ENCODE assay signal across 1 cellular context in the genomic region with DNA sequence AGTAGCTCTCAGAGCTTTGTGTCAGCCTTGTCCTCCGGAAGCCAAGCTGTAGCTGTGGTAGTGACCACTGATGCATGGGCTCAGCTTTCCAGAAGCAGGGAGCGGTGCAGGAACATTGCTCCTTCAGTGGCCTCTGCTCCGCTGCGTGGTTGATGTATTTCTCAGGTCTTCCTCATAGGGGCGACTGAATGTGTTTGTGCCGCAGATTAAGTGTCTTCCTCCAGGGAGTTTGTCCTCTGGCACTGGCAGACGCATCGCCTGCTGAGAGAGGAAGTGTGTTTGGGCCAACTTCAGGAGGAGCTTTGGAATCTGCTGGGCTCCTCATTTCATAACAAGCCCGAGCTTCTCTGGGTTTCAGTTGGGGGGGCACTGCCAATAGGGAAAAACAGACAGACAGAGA.
TF ChIP-seq lines count a peak whose summit lies in the region.

No MANE protein-coding gene starts in this region.

TF ChIP-seq in GM23338, 12 proteins besides CTCF, POLR2A, EP300 and RAD21 (continued from another document):
- TF ChIP-seq, protein P1, sequence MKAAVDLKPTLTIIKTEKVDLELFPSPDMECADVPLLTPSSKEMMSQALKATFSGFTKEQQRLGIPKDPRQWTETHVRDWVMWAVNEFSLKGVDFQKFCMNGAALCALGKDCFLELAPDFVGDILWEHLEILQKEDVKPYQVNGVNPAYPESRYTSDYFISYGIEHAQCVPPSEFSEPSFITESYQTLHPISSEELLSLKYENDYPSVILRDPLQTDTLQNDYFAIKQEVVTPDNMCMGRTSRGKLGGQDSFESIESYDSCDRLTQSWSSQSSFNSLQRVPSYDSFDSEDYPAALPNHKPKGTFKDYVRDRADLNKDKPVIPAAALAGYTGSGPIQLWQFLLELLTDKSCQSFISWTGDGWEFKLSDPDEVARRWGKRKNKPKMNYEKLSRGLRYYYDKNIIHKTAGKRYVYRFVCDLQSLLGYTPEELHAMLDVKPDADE (IDR thresholded peaks at IDR 0.05): no peak
- TF ChIP-seq REST (IDR thresholded peaks at IDR 0.05; ENCODE audit: unreplicated experiment) (no peak), JUNB (IDR thresholded peaks at IDR 0.05; ENCODE audit: unreplicated experiment) (no peak)
